ENCODE assay signal across 1 cellular context in genomic region chr9:124665391-124666058, GRCh38.
TF ChIP-seq lines count a peak whose summit lies in the region.

No MANE protein-coding gene starts in this region.

TF ChIP-seq in HepG2, 621 proteins besides CTCF, POLR2A, EP300 and RAD21 (continued from another document and continues in another):
- TF ChIP-seq FOXP4 (CRISPR knock-in tag; IDR thresholded peaks at IDR 0.05) = peak; percentile 60
- peak; percentile 85 for TF ChIP-seq ARID5B (CRISPR knock-in tag; IDR thresholded peaks at IDR 0.05)
- no peak for TF ChIP-seq ZNF597 (CRISPR knock-in tag; IDR thresholded peaks at IDR 0.05)
- peak; percentile 53; the same call in 1 of the 2 replicates for TF ChIP-seq FOXK1 (CRISPR knock-in tag; IDR thresholded peaks at IDR 0.05; ENCODE audit: borderline replicate concordance, low read depth)
- TF ChIP-seq ARID3A (IDR thresholded peaks at IDR 0.05; ENCODE audit: low read depth, low read length) = peak; percentile 85
- 0 out of 2 replicates have a peak, but pooled peaks have one; percentile 12 for TF ChIP-seq ZNF614 (CRISPR knock-in tag; IDR thresholded peaks at IDR 0.05; ENCODE audit: borderline replicate concordance)
- TF ChIP-seq NCOR1 (IDR thresholded peaks at IDR 0.05; ENCODE audit: borderline replicate concordance, low read length) = peak; percentile 71
- TF ChIP-seq ZNF790 (CRISPR knock-in tag; IDR thresholded peaks at IDR 0.05; ENCODE audit: borderline replicate concordance) = no peak
- no peak for TF ChIP-seq BRD4 (CRISPR knock-in tag; IDR thresholded peaks at IDR 0.05)
- peak; percentile 69 for TF ChIP-seq ASH2L (IDR thresholded peaks at IDR 0.05; ENCODE audit: insufficient read length, low read depth, low read length)
- TF ChIP-seq ZNF691 (CRISPR knock-in tag; IDR thresholded peaks at IDR 0.05; ENCODE audit: borderline replicate concordance, low read depth) = no peak
- peak; percentile 83 for TF ChIP-seq HNF4A (CRISPR knock-in tag; IDR thresholded peaks at IDR 0.05)
- TF ChIP-seq GFI1 (CRISPR knock-in tag; IDR thresholded peaks at IDR 0.05; ENCODE audit: borderline replicate concordance) = 0 out of 2 replicates have a peak, but pooled peaks have one; percentile 41
- TF ChIP-seq TCF7 (IDR thresholded peaks at IDR 0.05; ENCODE audit: low read depth) = 0 out of 2 replicates have a peak, but pooled peaks have one; percentile 7
- peak; percentile 44; the same call in 1 of the 2 replicates for TF ChIP-seq RBFOX2 (IDR thresholded peaks at IDR 0.05; ENCODE audit: low read depth, low read length)
- TF ChIP-seq ZNF589 (CRISPR knock-in tag; conservative IDR thresholded peaks at IDR 0.05) = no peak
- peak; percentile 52; the same call in 1 of the 2 replicates for TF ChIP-seq ISL2 (CRISPR knock-in tag; IDR thresholded peaks at IDR 0.05)
- TF ChIP-seq DRAP1 (CRISPR knock-in tag; IDR thresholded peaks at IDR 0.05) = 0 out of 2 replicates have a peak, but pooled peaks have one; percentile 40
- no peak for TF ChIP-seq SSRP1 (CRISPR knock-in tag; IDR thresholded peaks at IDR 0.05)
- peak; percentile 76 for TF ChIP-seq NCOA2 (CRISPR knock-in tag; IDR thresholded peaks at IDR 0.05)
- TF ChIP-seq PAXIP1 (CRISPR knock-in tag; conservative IDR thresholded peaks at IDR 0.05) = peak; percentile 90
- no peak for TF ChIP-seq DPF2 (CRISPR knock-in tag; IDR thresholded peaks at IDR 0.05; ENCODE audit: borderline replicate concordance, low read depth)
- peak; percentile 51; the same call in 1 of the 2 replicates for TF ChIP-seq EHMT2 (IDR thresholded peaks at IDR 0.05; ENCODE audit: borderline replicate concordance, low read depth, low read length)
- no peak for TF ChIP-seq ZNF850 (CRISPR knock-in tag; conservative IDR thresholded peaks at IDR 0.05)
- no peak for TF ChIP-seq NPAS2 (CRISPR knock-in tag; IDR thresholded peaks at IDR 0.05; ENCODE audit: borderline replicate concordance)
- TF ChIP-seq REST (IDR thresholded peaks at IDR 0.05; ENCODE audit: borderline replicate concordance in 1 of 2, low read depth in 1 of 2, low read length in 2 of 2) = no peak
- TF ChIP-seq POLR2AphosphoS5 (IDR thresholded peaks at IDR 0.05; ENCODE audit: low read depth, low read length) = peak; percentile 59; the same call in 1 of the 2 replicates
- TF ChIP-seq HNF1A (IDR thresholded peaks at IDR 0.05; ENCODE audit: low read depth) = peak; percentile 82
- peak; percentile 80; the same call in 1 of the 2 replicates for TF ChIP-seq HNF1A (CRISPR knock-in tag; IDR thresholded peaks at IDR 0.05; ENCODE audit: borderline replicate concordance)
- TF ChIP-seq ZNF180 (CRISPR knock-in tag; IDR thresholded peaks at IDR 0.05; ENCODE audit: borderline replicate concordance, low read depth) = no peak
- no peak for TF ChIP-seq ZNF44 (CRISPR knock-in tag; IDR thresholded peaks at IDR 0.05)
- TF ChIP-seq FOXC1 (CRISPR knock-in tag; IDR thresholded peaks at IDR 0.05; ENCODE audit: borderline replicate concordance) = no peak
- no peak for TF ChIP-seq ZBTB20 (CRISPR knock-in tag; IDR thresholded peaks at IDR 0.05; ENCODE audit: borderline replicate concordance, low read depth)
- TF ChIP-seq CHD4 (IDR thresholded peaks at IDR 0.05; ENCODE audit: borderline replicate concordance, low read length) = peak; percentile 63; the same call in 1 of the 2 replicates
- TF ChIP-seq SOX5 (CRISPR knock-in tag; IDR thresholded peaks at IDR 0.05; ENCODE audit: borderline replicate concordance) = peak; percentile 96
- no peak for TF ChIP-seq ZNF564 (CRISPR knock-in tag; IDR thresholded peaks at IDR 0.05)
